Comparison of ENCODE assay signal across 8 cellular contexts in genomic region chr9:101533334-101534187, GRCh38. TPM values are rescaled to one million over a fixed set of nuclear protein-coding genes. Genes with fewer than 3 reads are reported as not detected.
DNase-seq lines count a peak whose midpoint lies in the region; FAIRE-seq and TF ChIP-seq lines count a peak whose summit lies in the region.

TSS of gene RNF20 (plus strand) at chr9:101533853. CDS start at chr9:101535424, 1,571 bp downstream.

- peak within 1 kb of the TSS; percentile 71 for H3K9ac ChIP-seq in neuronal stem cell (ENCODE audit: low read depth, low read length, poor library complexity)

- peaks cover 7 to 34% of the 10 kb centered on the region in 2 donors for H3K36me3 ChIP-seq in neuronal stem cell (replicated peaks in 1 of 2; ENCODE audit: control insufficient read depth in 2 of 2, insufficient read depth in 2 of 2, low read length in 2 of 2)

- peaks cover 5% of the 10 kb centered on the region for H3K27me3 Mint-ChIP-seq in activated naive CD4-positive, alpha-beta T cell treated with anti-CD3 and anti-CD28 coated beads for 36 hours (ENCODE audit: low read depth)

- H3K27ac Mint-ChIP-seq in activated naive CD4-positive, alpha-beta T cell treated with anti-CD3 and anti-CD28 coated beads for 36 hours, result peak within 1 kb of the TSS; percentile 93

- no peak within 1 kb of the TSS for H3K14ac ChIP-seq in neuronal stem cell (ENCODE audit: low read length)

- no peak within 1 kb of the TSS for H2BK12ac ChIP-seq in neuronal stem cell (ENCODE audit: low read length)

- FAIRE-seq in frontal cortex (lab: Jason Lieb, UNC), result peak; percentile 90

- H3K4me1 Mint-ChIP-seq in activated naive CD4-positive, alpha-beta T cell treated with anti-CD3 and anti-CD28 coated beads for 36 hours (ENCODE audit: low read depth), result peaks cover 14% of the 10 kb centered on the region

- peak within 1 kb of the TSS; percentile 96 for H3K27ac ChIP-seq in neuronal stem cell (replicated peaks; ENCODE audit: low read length)

- peak within 1 kb of the TSS; percentile 27 for H2BK5ac ChIP-seq in neuronal stem cell (ENCODE audit: low read length)

- peak within 1 kb of the TSS; percentile 94 for H3K18ac ChIP-seq in neuronal stem cell (ENCODE audit: low read length)

- DNase-seq in GM03348 (ENCODE audit: low spot score), result peak; percentile 97
- DNase-seq in HFF-Myc (ENCODE audit: extremely low read depth, low read depth), result peak; percentile 93
- peak; percentile 99 for DNase-seq in NAMALWA (ENCODE audit: low spot score)
- peak; percentile 99 for DNase-seq in SK-N-DZ (ENCODE audit: low spot score)
- DNase-seq in activated naive CD4-positive, alpha-beta T cell treated with anti-CD3 and anti-CD28 coated beads for 36 hours, result peak; percentile 100
- peak; percentile 69 to 86 for DNase-seq in frontal cortex (ENCODE audit: low spot score in 2 of 2)
- peak; percentile 98 for DNase-seq in neuronal stem cell (ENCODE audit: low spot score)

- CTCF ChIA-PET in activated naive CD4-positive, alpha-beta T cell treated with anti-CD3 and anti-CD28 coated beads for 36 hours (lab: Charles Lee), result interaction anchor here (0.7 to 3.5 kb wide), 12 partner anchors 21 to 147 kb away, joined by 3 to 22 read pairs (median 4); partner anchors contain the start of genes MRPL50 and ZNF189

- H3K23ac ChIP-seq in neuronal stem cell (ENCODE audit: low read depth, low read length, poor library complexity), result no peak within 1 kb of the TSS

- no peak within 1 kb of the TSS for H4K8ac ChIP-seq in neuronal stem cell (ENCODE audit: low read depth, low read length)

- no peak within 1 kb of the TSS for H2BK120ac ChIP-seq in neuronal stem cell (ENCODE audit: low read depth, low read length)

- TF ChIP-seq CTCF in HFF-Myc (IDR thresholded peaks at IDR 0.05; ENCODE audit: low read depth, low read length, missing control alignments), result no peak
- no peak for TF ChIP-seq CTCF in subcutaneous adipose tissue (IDR thresholded peaks at IDR 0.05; ENCODE audit: low read depth)

- WGBS in neuronal stem cell (ENCODE audit: extremely low coverage in 2 of 2, insufficient read length in 2 of 2, insufficient replicate concordance in 1 of 2), 2 donors, result no CpG with 5 or more reads among the region's 45 CpGs

- no peaks in the 10 kb centered on the region for H3K9me3 ChIP-seq in neuronal stem cell (replicated peaks in 1 of 2; ENCODE audit: control insufficient read depth in 2 of 2, insufficient read depth in 1 of 2, low read depth in 1 of 2, low read length in 2 of 2)

- no peaks in the 10 kb centered on the region for H3K79me1 ChIP-seq in neuronal stem cell (ENCODE audit: low read depth, low read length)

- peak within 1 kb of the TSS; percentile 88 for H2AFZ ChIP-seq in neuronal stem cell (ENCODE audit: low read length)

- no peaks in the 10 kb centered on the region for H3K4me1 ChIP-seq in neuronal stem cell (ENCODE audit: control insufficient read depth in 2 of 2, insufficient read depth in 1 of 2, low read depth in 1 of 2, low read length in 2 of 2)

- intact Hi-C loops in activated naive CD4-positive, alpha-beta T cell treated with anti-CD3 and anti-CD28 coated beads for 36 hours (cut with micrococcal nuclease), result loop anchor here (1.0 to 10.0 kb wide), 9 partner anchors 15 to 1716 kb away; partner anchors contain the start of genes ERP44, INVS, MRPL50 and MSANTD3

- H3K4me3 ChIP-seq in HFF-Myc (replicated peaks; ENCODE audit: low read depth, low read length) (peak within 1 kb of the TSS; percentile 93), neuronal stem cell (ENCODE audit: low read length in 2 of 2) (peak within 1 kb of the TSS; percentile 78 to 92)

- no peaks in the 10 kb centered on the region for H3K9me3 Mint-ChIP-seq in activated naive CD4-positive, alpha-beta T cell treated with anti-CD3 and anti-CD28 coated beads for 36 hours

- H2BK15ac ChIP-seq in neuronal stem cell (ENCODE audit: low read length), result no peak within 1 kb of the TSS

- peaks cover 0 to 10% (median 0%) of the 10 kb centered on the region in 3 experiments for H3K27me3 ChIP-seq in neuronal stem cell (ENCODE audit: control insufficient read depth in 3 of 3, insufficient read depth in 3 of 3, low read depth in 1 of 3, low read length in 3 of 3)

- H3K4me2 ChIP-seq in neuronal stem cell (ENCODE audit: insufficient read depth, low read length, poor library complexity, severe bottlenecking), result peak within 1 kb of the TSS; percentile 68

- no peak within 1 kb of the TSS for H2AK5ac ChIP-seq in neuronal stem cell (ENCODE audit: low read depth, low read length)

- peak within 1 kb of the TSS; percentile 79 for H3K4me3 Mint-ChIP-seq in activated naive CD4-positive, alpha-beta T cell treated with anti-CD3 and anti-CD28 coated beads for 36 hours

- H3K4ac ChIP-seq in neuronal stem cell (ENCODE audit: low read length), result no peak within 1 kb of the TSS

- H3K36me3 Mint-ChIP-seq in activated naive CD4-positive, alpha-beta T cell treated with anti-CD3 and anti-CD28 coated beads for 36 hours (ENCODE audit: low read depth), result peaks cover 11% of the 10 kb centered on the region

- no peak within 1 kb of the TSS for H4K91ac ChIP-seq in neuronal stem cell (ENCODE audit: low read depth, low read length, poor library complexity)

RNA-seq across cellular contexts. Expression of gene RNF20, which starts in this region (rescaled TPM):
- 24.2 and 24.9 TPM in 2 replicates for polyA plus RNA-seq in SK-N-DZ (2014; cell fraction: cytosol; rRNA removed)
- polyA plus RNA-seq in SK-N-DZ (2014; cell fraction: nucleus; rRNA removed), result 13.7 and 22.0 TPM in 2 replicates
- total RNA-seq in activated naive CD4-positive, alpha-beta T cell treated with anti-CD3 and anti-CD28 coated beads for 36 hours, result 10 to 100 TPM; 42.0 to 45.9 TPM
- total RNA-seq in frontal cortex (34.6 TPM), subcutaneous adipose tissue (10 to 100 TPM; 21.5 to 23.2 (median 22.9) TPM)
- polyA plus RNA-seq in neuronal stem cell (2013, experiment 1 of 2), result 32.0 TPM
- 31.1 TPM for polyA plus RNA-seq in neuronal stem cell (2013, experiment 2 of 2)

Comparison
In these comparisons a context has a peak if more than half of its experiments do, and no peak if none do; other contexts are left out.
1. Peak in every context shown above with its lines: DNase-seq, H3K4me3 ChIP-seq and H3K27ac ChIP-seq.